9 cellular contexts compared by ENCODE assay signal in the genomic region with DNA sequence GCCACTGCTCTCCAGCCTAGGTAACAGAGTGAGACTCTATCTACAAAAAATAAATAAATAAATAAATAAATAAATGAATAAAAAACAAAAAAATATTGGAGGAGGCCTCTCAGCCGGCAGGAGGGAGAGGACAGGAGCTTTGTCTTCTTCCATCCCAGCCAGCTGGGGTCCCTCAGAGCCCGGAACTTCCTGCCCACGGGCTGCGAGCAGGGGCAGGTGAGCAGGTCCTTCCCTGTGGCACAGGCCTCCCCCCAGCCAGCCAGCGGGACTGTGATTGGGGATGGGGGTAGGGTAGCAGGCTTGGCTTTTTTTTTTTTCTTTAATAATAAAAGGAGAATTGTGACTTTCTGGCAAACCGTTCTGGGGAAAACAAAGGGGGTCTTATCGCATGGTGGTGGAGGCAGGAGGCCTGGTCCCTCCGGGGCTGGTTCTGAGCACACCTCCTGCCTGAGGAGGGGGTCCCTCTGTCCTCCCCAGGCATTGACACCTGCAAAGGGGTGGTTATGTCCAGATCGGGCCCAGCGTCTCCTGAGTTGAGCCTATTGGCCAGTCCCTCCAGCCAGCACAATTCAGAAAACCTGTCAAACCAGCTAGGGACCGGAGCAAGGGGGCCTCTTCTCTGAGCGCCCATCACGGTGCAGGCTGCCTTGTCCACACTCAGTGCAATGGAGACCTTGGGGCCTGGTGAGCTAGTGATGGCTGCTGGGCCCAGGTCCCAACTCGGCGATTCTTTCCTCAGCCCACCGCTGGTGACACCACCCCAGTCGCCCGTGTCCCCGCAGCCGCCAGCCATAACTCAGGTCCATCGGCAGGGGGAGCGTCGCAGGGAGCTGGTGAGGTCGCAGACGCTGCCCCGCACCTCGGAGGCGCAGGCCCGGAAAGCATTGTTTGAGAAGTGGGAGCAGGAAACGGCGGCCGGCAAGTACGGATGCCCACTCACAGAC. TPM values are rescaled to one million over a fixed set of nuclear protein-coding genes. Genes with fewer than 3 reads are reported as not detected.
A peak's percentile ranks its signal among the peaks of the same experiment; 100 is the strongest.
DNase-seq lines count a peak whose midpoint lies in the region; ATAC-seq, FAIRE-seq and TF ChIP-seq lines count a peak whose summit lies in the region.
"Had no signal": no experiment of that assay in that cellular context is flagged by ENCODE, and none has a peak within 500 bp of the region (broad histone marks: within the 10 kb centered on the region; RNA-seq: fewer than 3 reads in every experiment).

No MANE protein-coding gene starts in this region.

- FAIRE-seq in endothelial cell of umbilical vein (lab: Jason Lieb, UNC) = no peak

- H3K4me2 ChIP-seq in endothelial cell of umbilical vein (ENCODE audit: insufficient read depth, low read length) = no peak overlapping the region

- no peaks in the 10 kb centered on the region for H3K27me3 ChIP-seq in endothelial cell of umbilical vein (ENCODE audit: control insufficient read depth in 2 of 2, insufficient read depth in 2 of 2, low read length in 2 of 2)

- no peaks in the 10 kb centered on the region for H3K36me3 ChIP-seq in endothelial cell of umbilical vein (ENCODE audit: control insufficient read depth in 2 of 2, extremely low read depth in 1 of 2, insufficient read depth in 2 of 2, low read length in 2 of 2)

- no peak overlapping the region for H3K4me3 ChIP-seq in endothelial cell of umbilical vein (replicated peaks in 1 of 3; ENCODE audit: insufficient read depth in 1 of 3, low read depth in 1 of 3, low read length in 3 of 3)

- intact Hi-C loops in activated B cell treated with CpG ODN at 0.5 μM for 24 hours (cut with micrococcal nuclease) = no loop called here
- intact Hi-C loops in endothelial cell of umbilical vein (cut with micrococcal nuclease) = no loop called here

- H3K27ac ChIP-seq in endothelial cell of umbilical vein (ENCODE audit: insufficient read depth, low read depth, low read length) = no peak overlapping the region

- no peak overlapping the region for H3K27ac Mint-ChIP-seq in activated B cell treated with CpG ODN at 0.5 μM for 24 hours

- peak; percentile 79 for DNase-seq in GM13976 (ENCODE audit: low spot score)
- DNase-seq in activated B cell treated with CpG ODN at 0.5 μM for 24 hours = no peak
- no peak for DNase-seq in endothelial cell of umbilical vein (ENCODE audit: low read depth, low spot score)
- DNase-seq in stimulated activated CD4-positive, alpha-beta T cell treated with anti-CD3 and anti-CD28 coated beads, Interleukin-15, amount 100 ng/mL, for 24 hours = peak; percentile 66
- no peak for DNase-seq in GM03348 (ENCODE audit: low spot score)
- no peak for DNase-seq in putamen (ENCODE audit: low spot score)
- DNase-seq in NCI-H524 (lab: John Stamatoyannopoulos, UW) = no peak

- H3K27me3 Mint-ChIP-seq in activated B cell treated with CpG ODN at 0.5 μM for 24 hours = peaks cover 19% of the 10 kb centered on the region

- in situ Hi-C loops in GM13976 (cut with MboI; ENCODE audit: low sequenced_read_pairs, unreplicated experiment) = no loop called here

- H3K9me3 Mint-ChIP-seq in activated B cell treated with CpG ODN at 0.5 μM for 24 hours = no peaks in the 10 kb centered on the region

- peak; percentile 73 for ATAC-seq in activated B cell treated with CpG ODN at 0.5 μM for 24 hours (ENCODE audit: low read depth)
- ATAC-seq in GM21515 (IDR thresholded peaks at IDR 0.05; ENCODE audit: unreplicated experiment) = no peak

- no peak overlapping the region for H3K4me3 Mint-ChIP-seq in activated B cell treated with CpG ODN at 0.5 μM for 24 hours

- H4K20me1 ChIP-seq in endothelial cell of umbilical vein (replicated peaks; ENCODE audit: control insufficient read depth, extremely low read depth, insufficient read depth, low read length) = no peaks in the 10 kb centered on the region

- CTCF ChIA-PET in activated B cell treated with CpG ODN at 0.5 μM for 24 hours (lab: Charles Lee) (interaction anchor here (1.0 kb wide), 1 partner anchor 14 kb away, joined by 3 read pairs; no protein-coding TSS in a partner anchor), endothelial cell of umbilical vein (lab: Charles Lee) (interaction anchor here (0.7 to 1.9 kb wide), 4 partner anchors 9 to 31 kb away, joined by 3 to 13 read pairs (median 4); a partner anchor contains a TSS)

- H3K4me1 ChIP-seq in endothelial cell of umbilical vein (ENCODE audit: control insufficient read depth, extremely low read depth, insufficient read depth, low read length) = no peaks in the 10 kb centered on the region

- H3K79me2 ChIP-seq in endothelial cell of umbilical vein (ENCODE audit: control insufficient read depth, insufficient read depth, low read length) = no peaks in the 10 kb centered on the region

- H2AFZ ChIP-seq in endothelial cell of umbilical vein (ENCODE audit: low read depth, low read length) = no peak overlapping the region

- no TSS peak for BruUV-seq in endothelial cell of umbilical vein (replicated peaks; lab: Mats Ljungman, UMichigan)

- TF ChIP-seq CTCF in GM13976 (IDR thresholded peaks at IDR 0.05; ENCODE audit: borderline replicate concordance, control extremely low read depth, extremely low read depth, insufficient read depth, missing control alignments) (peak; percentile 20), activated B cell treated with CpG ODN at 0.5 μM for 24 hours (IDR thresholded peaks at IDR 0.05) (no peak), endothelial cell of umbilical vein (IDR thresholded peaks at IDR 0.05; ENCODE audit: extremely low read depth in 1 of 2, insufficient read depth in 1 of 2, low read depth in 1 of 2, low read length in 2 of 2) (peak; percentile 14 to 15)

- POLR2A ChIA-PET in activated B cell treated with CpG ODN at 0.5 μM for 24 hours (lab: Charles Lee) = no interaction called here
- POLR2A ChIA-PET in endothelial cell of umbilical vein (lab: Charles Lee) = no interaction called here

- no peaks in the 10 kb centered on the region for H3K9me3 ChIP-seq in endothelial cell of umbilical vein (replicated peaks; ENCODE audit: control insufficient read depth, insufficient read depth, low read length)

- no peak for TF ChIP-seq POLR2A in endothelial cell of umbilical vein (IDR thresholded peaks at IDR 0.05; ENCODE audit: low read depth, low read length)

- no peak overlapping the region for H3K9ac ChIP-seq in endothelial cell of umbilical vein (replicated peaks; ENCODE audit: extremely low read depth, insufficient read depth, low read length)

- no peaks in the 10 kb centered on the region for H3K36me3 Mint-ChIP-seq in activated B cell treated with CpG ODN at 0.5 μM for 24 hours (ENCODE audit: low read depth)

- dilution Hi-C loops in endothelial cell of umbilical vein (cut with MboI; ENCODE audit: extremely low pct_ligation_motif_present, low sequenced_read_pairs) = no loop called here

- H3K4me1 Mint-ChIP-seq in activated B cell treated with CpG ODN at 0.5 μM for 24 hours = peaks cover 4% of the 10 kb centered on the region

- no peaks in the 10 kb centered on the region for H3K9me1 ChIP-seq in endothelial cell of umbilical vein (replicated peaks; ENCODE audit: control insufficient read depth, extremely low read depth, insufficient read depth, low read length)

TF ChIP-seq in endothelial cell of umbilical vein, 7 proteins besides CTCF, POLR2A, EP300 and RAD21 (continues in another document):
- TF ChIP-seq POLR2AphosphoS5 (IDR thresholded peaks at IDR 0.05; ENCODE audit: insufficient read depth, low read depth, low read length) (no peak), JUN (IDR thresholded peaks at IDR 0.05; ENCODE audit: borderline replicate concordance, insufficient read depth, insufficient read length, low read depth) (no peak)

RNA-seq across cellular contexts. Expression of a gene that starts 10.3 kb away (rescaled TPM):
- total RNA-seq in activated B cell treated with CpG ODN at 0.5 μM for 24 hours (not detected in 2 replicates), endothelial cell of umbilical vein (not detected in 2 replicates)
- polyA plus RNA-seq in endothelial cell of umbilical vein = not detected in 2 replicates
- not detected in 2 replicates for polyA plus RNA-seq in endothelial cell of umbilical vein (2011; cell fraction: cytosol; rRNA removed)
- not detected in 2 replicates for polyA plus RNA-seq in endothelial cell of umbilical vein (2011; cell fraction: nucleus; rRNA removed)
- not detected in 2 replicates for polyA plus RNA-seq in endothelial cell of umbilical vein (2012)
- polyA minus RNA-seq in endothelial cell of umbilical vein = not detected in 2 replicates
- polyA minus RNA-seq in endothelial cell of umbilical vein (2011; cell fraction: cytosol; rRNA and poly(A)+ RNA removed) = not detected
- polyA minus RNA-seq in endothelial cell of umbilical vein (2011; cell fraction: nucleus; rRNA and poly(A)+ RNA removed) = not detected in 2 replicates
- total RNA-seq: activated CD8-positive, alpha-beta memory T cell treated with anti-CD3 and anti-CD28 coated beads for 36 hours had no signal

RNA-seq across cellular contexts. Expression of a gene that starts 34.3 kb away (rescaled TPM):
- not detected in 2 replicates for total RNA-seq in activated B cell treated with CpG ODN at 0.5 μM for 24 hours
- not detected in 2 replicates for total RNA-seq in endothelial cell of umbilical vein
- polyA plus RNA-seq in endothelial cell of umbilical vein = not detected in 2 replicates
- polyA plus RNA-seq in endothelial cell of umbilical vein (2011; cell fraction: cytosol; rRNA removed) = not detected in 2 replicates
- not detected in 2 replicates for polyA plus RNA-seq in endothelial cell of umbilical vein (2011; cell fraction: nucleus; rRNA removed)
- not detected in 2 replicates for polyA plus RNA-seq in endothelial cell of umbilical vein (2012)
- polyA minus RNA-seq in endothelial cell of umbilical vein = not detected in 2 replicates
- not detected for polyA minus RNA-seq in endothelial cell of umbilical vein (2011; cell fraction: cytosol; rRNA and poly(A)+ RNA removed)
- polyA minus RNA-seq in endothelial cell of umbilical vein (2011; cell fraction: nucleus; rRNA and poly(A)+ RNA removed) = not detected in 2 replicates
- total RNA-seq: activated CD8-positive, alpha-beta memory T cell treated with anti-CD3 and anti-CD28 coated beads for 36 hours had no signal

RNA-seq across cellular contexts. Expression of a gene that starts 39.5 kb away (rescaled TPM):
- total RNA-seq in activated B cell treated with CpG ODN at 0.5 μM for 24 hours (90.3 and 108 TPM in 2 replicates), endothelial cell of umbilical vein (78.1 and 79.2 TPM in 2 replicates)
- polyA plus RNA-seq in endothelial cell of umbilical vein = 26.8 and 29.3 TPM in 2 replicates
- 23.1 and 28.2 TPM in 2 replicates for polyA plus RNA-seq in endothelial cell of umbilical vein (2011; cell fraction: cytosol; rRNA removed)
- 109 and 111 TPM in 2 replicates for polyA plus RNA-seq in endothelial cell of umbilical vein (2011; cell fraction: nucleus; rRNA removed)
- polyA plus RNA-seq in endothelial cell of umbilical vein (2012) = 54.2 and 58.6 TPM in 2 replicates
- 36.6 and 55.5 TPM in 2 replicates for polyA minus RNA-seq in endothelial cell of umbilical vein
- polyA minus RNA-seq in endothelial cell of umbilical vein (2011; cell fraction: cytosol; rRNA and poly(A)+ RNA removed) = 65.2 TPM
- 43.8 and 58.8 TPM in 2 replicates for polyA minus RNA-seq in endothelial cell of umbilical vein (2011; cell fraction: nucleus; rRNA and poly(A)+ RNA removed)

RNA-seq across cellular contexts. Expression of a gene that starts 46.8 kb away (rescaled TPM):
- total RNA-seq in activated B cell treated with CpG ODN at 0.5 μM for 24 hours = not detected in 2 replicates
- total RNA-seq in endothelial cell of umbilical vein = not detected in 2 replicates
- polyA plus RNA-seq in endothelial cell of umbilical vein = not detected in 2 replicates
- polyA plus RNA-seq in endothelial cell of umbilical vein (2011; cell fraction: cytosol; rRNA removed) = not detected in 2 replicates
- polyA plus RNA-seq in endothelial cell of umbilical vein (2011; cell fraction: nucleus; rRNA removed) = not detected in 2 replicates
- not detected in 2 replicates for polyA plus RNA-seq in endothelial cell of umbilical vein (2012)
- polyA minus RNA-seq in endothelial cell of umbilical vein = not detected in 2 replicates
- polyA minus RNA-seq in endothelial cell of umbilical vein (2011; cell fraction: cytosol; rRNA and poly(A)+ RNA removed) = not detected
- not detected in 2 replicates for polyA minus RNA-seq in endothelial cell of umbilical vein (2011; cell fraction: nucleus; rRNA and poly(A)+ RNA removed)
- total RNA-seq: activated CD8-positive, alpha-beta memory T cell treated with anti-CD3 and anti-CD28 coated beads for 36 hours had no signal

Comparison
In these comparisons a context has a peak if more than half of its experiments do, and no peak if none do; other contexts are left out.
1. DNase-seq: peak in GM13976 (single experiment) and stimulated activated CD4-positive, alpha-beta T cell treated with anti-CD3 and anti-CD28 coated beads, Interleukin-15, amount 100 ng/mL, for 24 hours (single experiment); none in activated B cell treated with CpG ODN at 0.5 μM for 24 hours (single experiment), endothelial cell of umbilical vein (single experiment), GM03348 (single experiment), putamen (single experiment) and NCI-H524 (0 of 2).